In genomic region chr18:39841133-39842041, GRCh38 we compare ENCODE assay signal across 9 cellular contexts.
DNase-seq lines count a peak whose midpoint lies in the region; ATAC-seq and TF ChIP-seq lines count a peak whose summit lies in the region.
"Had no signal": no experiment of that assay in that cellular context is flagged by ENCODE, and none has a peak within 500 bp of the region (broad histone marks: within the 10 kb centered on the region; RNA-seq: fewer than 3 reads in every experiment).

No MANE protein-coding gene starts in this region.

- TF ChIP-seq POLR2A in heart left ventricle (IDR thresholded peaks at IDR 0.05): no peak

- H3K27ac ChIP-seq in heart left ventricle: no peak overlapping the region
- no peak overlapping the region for H3K27ac ChIP-seq in parathyroid adenoma
- H3K27ac ChIP-seq: epithelial cell of prostate had no signal

- peak overlapping the region; percentile 56 for H3K4me3 ChIP-seq in WI38 (ENCODE audit: low read depth, low read length)
- peak overlapping the region in 8 of 12 donors; percentile 4 to 45 (median 32) for H3K4me3 ChIP-seq in heart left ventricle
- H3K4me3 ChIP-seq in parathyroid adenoma (ENCODE audit: low read depth, low read length): peak overlapping the region; percentile 50

- no peak overlapping the region for H3K9ac ChIP-seq in parathyroid adenoma

- in situ Hi-C loops in Caki2 (cut with HindIII; ENCODE audit: low pct_unique_long_range_greater_than_20kb, low sequenced_read_pairs): no loop called here

- no peaks in the 10 kb centered on the region for H3K9me3 ChIP-seq in heart left ventricle
- H3K9me3 ChIP-seq in parathyroid adenoma (ENCODE audit: control insufficient read depth, low read length): no peaks in the 10 kb centered on the region

- TF ChIP-seq CTCF in WI38 (IDR thresholded peaks at IDR 0.05; ENCODE audit: low read depth, low read length) (0 out of 2 replicates have a peak, but pooled peaks have one; percentile 13), heart left ventricle (IDR thresholded peaks at IDR 0.05) (peak in 3 of 12 donors; percentile 32 to 39 (median 34)), parathyroid adenoma (IDR thresholded peaks at IDR 0.05) (peak; percentile 51)

- peak; percentile 66 for DNase-seq in Caki2 (ENCODE audit: low read depth)
- DNase-seq in NCI-H1436 (lab: John Stamatoyannopoulos, UW): peak; percentile 68
- peak; percentile 15 to 60 (median 28) for DNase-seq in heart left ventricle
- DNase-seq in COLO829 (ENCODE audit: low spot score): no peak
- DNase-seq in mesenteric fat pad (ENCODE audit: low spot score): no peak

- no peaks in the 10 kb centered on the region for H3K36me3 ChIP-seq in heart left ventricle
- H3K36me3 ChIP-seq in parathyroid adenoma (ENCODE audit: control insufficient read depth, insufficient read depth, low read length): no peaks in the 10 kb centered on the region

- peak overlapping the region; percentile 84 for H3K4me2 ChIP-seq in parathyroid adenoma (ENCODE audit: low read length)

- WGBS in heart left ventricle, 4 donors: 3 to 6% (median 5%) methylated on average over 27 to 46 of the region's 46 CpGs

- peak overlapping the region; percentile 92 for H2AFZ ChIP-seq in parathyroid adenoma

- no peaks in the 10 kb centered on the region for H3K79me2 ChIP-seq in parathyroid adenoma

- peaks cover 0 to 30% (median 7%) of the 10 kb centered on the region in 9 donors for H3K27me3 ChIP-seq in heart left ventricle
- no peaks in the 10 kb centered on the region for H3K27me3 ChIP-seq in parathyroid adenoma (ENCODE audit: control insufficient read depth, insufficient read depth, low read length)

- peaks cover 0 to 10% (median 0%) of the 10 kb centered on the region in 12 donors for H3K4me1 ChIP-seq in heart left ventricle
- no peaks in the 10 kb centered on the region for H3K4me1 ChIP-seq in parathyroid adenoma

- ATAC-seq in heart left ventricle (peak in 3 of 4 donors; percentile 61 to 79 (median 61)), GM21737 (IDR thresholded peaks at IDR 0.05; ENCODE audit: unreplicated experiment) (no peak)

- intact Hi-C loops in heart left ventricle (cut with DNase I): no loop called here

Comparison
In these comparisons a context has a peak if more than half of its experiments do, and no peak if none do; other contexts are left out.
1. DNase-seq: peak in Caki2 (single experiment), NCI-H1436 (single experiment) and heart left ventricle (5 of 5); none in COLO829 (single experiment) and mesenteric fat pad (single experiment).
2. Peak in every context shown above with its lines, with median percentiles within 50 percentile points of each other: H3K4me3 ChIP-seq.